8 cellular contexts compared by ENCODE assay signal in genomic region chr5:156076912-156077311, GRCh38.
"Had no signal": no experiment of that assay in that cellular context is flagged by ENCODE, and none has a peak within 500 bp of the region (broad histone marks: within the 10 kb centered on the region; RNA-seq: fewer than 3 reads in every experiment).

No MANE protein-coding gene starts in this region.

- ATAC-seq: GM12878 had no signal

- DNase-seq: GDM1, GF-D8 had no signal

- FAIRE-seq: G401.6, GM12878, GM12891, GM12892, GM18507, GM19239 had no signal

- H3K4me3 ChIP-seq: GM12878 had no signal
